Comparison of ENCODE assay signal across 8 cellular contexts in genomic region chr7:25603427-25603740, GRCh38.
A peak's percentile ranks its signal among the peaks of the same experiment; 100 is the strongest.
DNase-seq lines count a peak whose midpoint lies in the region; ATAC-seq, FAIRE-seq and TF ChIP-seq lines count a peak whose summit lies in the region.
"Not testable (repeated sequence)": the region's sequence is repeated elsewhere in the genome, so short reads cannot be mapped to it uniquely, and the experiment has no call there.

No MANE protein-coding gene starts in this region.

- H3K4me2 ChIP-seq in GM23248 (ENCODE audit: unreplicated experiment) = not testable (repeated sequence)
- H3K4me2 ChIP-seq in PC-9 = peak overlapping the region; percentile 55; the same call in 1 of the 2 replicates

- not testable (repeated sequence) for H3K9me3 Mint-ChIP-seq in activated T-cell treated with anti-CD3 and anti-CD28 coated beads, Interleukin-2, amount 50 U/mL, for 4 hours; mesothelial cell of epicardium

- not testable (repeated sequence) for H3F3A ChIP-seq in GM23248 (ENCODE audit: insufficient read depth); PC-9 (ENCODE audit: insufficient read depth, low read depth)

- not testable (repeated sequence) for H3K36me3 Mint-ChIP-seq in activated T-cell treated with anti-CD3 and anti-CD28 coated beads, Interleukin-2, amount 50 U/mL, for 4 hours (ENCODE audit: insufficient read depth); mesothelial cell of epicardium

- CTCF ChIA-PET in PC-9 (lab: Charles Lee) = not testable (repeated sequence)

- in situ Hi-C loops in GM23248 (cut with MboI); gastrocnemius medialis (cut with MboI; ENCODE audit: low sequenced_read_pairs in 4 of 4): not testable (repeated sequence)

- ATAC-seq in activated T-cell treated with anti-CD3 and anti-CD28 coated beads, Interleukin-2, amount 50 U/mL, for 4 hours; heart right ventricle; gastrocnemius medialis: not testable (repeated sequence)

- peak overlapping the region; percentile 68 for H3K4me3 Mint-ChIP-seq in activated T-cell treated with anti-CD3 and anti-CD28 coated beads, Interleukin-2, amount 50 U/mL, for 4 hours
- peak overlapping the region; percentile 70 for H3K4me3 Mint-ChIP-seq in mesothelial cell of epicardium

- intact Hi-C loops in PC-9 (cut with micrococcal nuclease; ENCODE audit: unreplicated experiment); heart right ventricle (cut with DNase I); vagina (cut with DNase I): not testable (repeated sequence)
- intact Hi-C loops in gastrocnemius medialis (cut with DNase I; ENCODE audit: low total_unique reads) = loop anchor here (5.0 kb wide), 1 partner anchor 49 kb away; no protein-coding TSS in a partner anchor

- 4 to 15% methylated on average over 5 of the region's 9 CpGs for WGBS in GM23248 (ENCODE audit: low coverage in 1 of 2, low lambda C conversion rate in 2 of 2, missing lambda C conversion rate in 2 of 2), 2 experiments
- WGBS in heart right ventricle, 2 donors = 20% methylated on average over 1 of the region's 9 CpGs; no CpG with 5 or more reads in 1 of the 2 donors

- POLR2A ChIA-PET in PC-9 (lab: Charles Lee; ENCODE audit: unreplicated experiment) = not testable (repeated sequence)

- H3K9me2 ChIP-seq in GM23248 (ENCODE audit: insufficient read depth); PC-9 (ENCODE audit: insufficient read depth): not testable (repeated sequence)

- not testable (repeated sequence) for H3K27me3 ChIP-seq in GM23248 (replicated peaks; ENCODE audit: insufficient read depth); bronchial epithelial cell (ENCODE audit: control insufficient read depth, insufficient read depth, low read length); heart right ventricle; gastrocnemius medialis; vagina
- H3K27me3 ChIP-seq in PC-9 (ENCODE audit: insufficient read depth, low read depth) = peaks cover 16% of the 10 kb centered on the region

- H3K9ac ChIP-seq in GM23248 = not testable (repeated sequence)

- not testable (repeated sequence) for H3K27ac ChIP-seq in GM23248, PC-9, heart right ventricle, gastrocnemius medialis, vagina

- TF ChIP-seq CTCF in PC-9 (conservative IDR thresholded peaks at IDR 0.05); bronchial epithelial cell (IDR thresholded peaks at IDR 0.05; ENCODE audit: insufficient read depth, low read length, severe bottlenecking); heart right ventricle (IDR thresholded peaks at IDR 0.05); mesothelial cell of epicardium (IDR thresholded peaks at IDR 0.05; ENCODE audit: unreplicated experiment); gastrocnemius medialis (IDR thresholded peaks at IDR 0.05 in 4 of 5, conservative IDR thresholded peaks at IDR 0.05 in 1 of 5); vagina (IDR thresholded peaks at IDR 0.05): not testable (repeated sequence)

- H3K79me2 ChIP-seq in GM23248 (ENCODE audit: insufficient read depth); PC-9 (ENCODE audit: low read depth): not testable (repeated sequence)

- not testable (repeated sequence) for H3K36me3 ChIP-seq in GM23248 (ENCODE audit: low read depth); PC-9 (ENCODE audit: low read depth); bronchial epithelial cell (ENCODE audit: control insufficient read depth, insufficient read depth, low read length); heart right ventricle; gastrocnemius medialis; vagina

- peak overlapping the region; percentile 49 for H3K4me3 ChIP-seq in GM23248
- peak overlapping the region; percentile 44; the same call in 1 of the 2 replicates for H3K4me3 ChIP-seq in PC-9
- H3K4me3 ChIP-seq in bronchial epithelial cell (ENCODE audit: low read depth, low read length) = peak overlapping the region; percentile 33
- H3K4me3 ChIP-seq in heart right ventricle = peak overlapping the region in 9 of 10 donors; percentile 19 to 52 (median 43)
- peak overlapping the region; percentile 36 to 47 (median 42) for H3K4me3 ChIP-seq in gastrocnemius medialis
- peak overlapping the region; percentile 13 for H3K4me3 ChIP-seq in vagina

- H3K4me1 Mint-ChIP-seq in activated T-cell treated with anti-CD3 and anti-CD28 coated beads, Interleukin-2, amount 50 U/mL, for 4 hours (ENCODE audit: low read depth); mesothelial cell of epicardium: not testable (repeated sequence)

- FAIRE-seq in bronchial epithelial cell (lab: Jason Lieb, UNC) = not testable (repeated sequence)

- not testable (repeated sequence) for H4K20me1 ChIP-seq in GM23248 (ENCODE audit: insufficient read depth); PC-9 (ENCODE audit: insufficient read depth)

- not testable (repeated sequence) for BruUV-seq in PC-9 (replicated peaks; lab: Mats Ljungman, UMichigan)

- H2AFZ ChIP-seq in GM23248 = peak overlapping the region; percentile 45; the same call in 1 of the 2 replicates
- H2AFZ ChIP-seq in PC-9 = not testable (repeated sequence)

- H3K4me1 ChIP-seq in GM23248 (ENCODE audit: insufficient read depth); PC-9 (replicated peaks; ENCODE audit: insufficient read depth); heart right ventricle; gastrocnemius medialis; vagina: not testable (repeated sequence)

- not testable (repeated sequence) for H3K9me3 ChIP-seq in GM23248 (ENCODE audit: low read depth); PC-9 (ENCODE audit: insufficient read depth, low read depth); heart right ventricle; gastrocnemius medialis; vagina

- not testable (repeated sequence) for DNase-seq in GM23248; PC-9; activated T-cell treated with anti-CD3 and anti-CD28 coated beads, Interleukin-2, amount 50 U/mL, for 4 hours; bronchial epithelial cell (ENCODE audit: low read depth); heart right ventricle; mesothelial cell of epicardium (ENCODE audit: low spot score in 2 of 2, unreplicated experiment in 2 of 2); gastrocnemius medialis; vagina (ENCODE audit: extremely low spot score in 2 of 2)

- not testable (repeated sequence) for H3K27ac Mint-ChIP-seq in mesothelial cell of epicardium

- not testable (repeated sequence) for TF ChIP-seq POLR2A in gastrocnemius medialis (IDR thresholded peaks at IDR 0.05); vagina (IDR thresholded peaks at IDR 0.05)

- H3K27me3 Mint-ChIP-seq in activated T-cell treated with anti-CD3 and anti-CD28 coated beads, Interleukin-2, amount 50 U/mL, for 4 hours (ENCODE audit: low read depth); mesothelial cell of epicardium (ENCODE audit: low read depth): not testable (repeated sequence)
